ENCODE assay signal across 29 cellular contexts in the genomic region with DNA sequence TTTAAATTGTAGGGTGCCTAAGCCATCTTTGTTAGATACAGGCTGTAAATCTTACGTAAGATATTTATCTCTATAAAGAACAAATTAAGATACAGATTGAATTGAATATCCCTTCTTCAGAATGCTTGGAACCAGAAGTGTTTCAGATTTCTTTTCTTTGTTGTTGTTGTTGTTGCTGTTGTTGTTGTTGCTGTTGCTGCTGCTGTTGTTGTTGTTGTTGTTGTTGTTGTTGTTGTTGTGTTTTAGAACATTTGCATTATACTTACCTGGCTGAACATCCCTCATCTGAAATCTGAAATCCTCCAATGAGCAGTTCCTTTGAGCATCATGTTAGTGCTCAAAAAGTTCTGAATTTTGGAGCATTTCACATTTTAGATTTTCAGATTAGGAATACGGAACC.
"Had no signal": no experiment of that assay in that cellular context is flagged by ENCODE, and none has a peak within 500 bp of the region (broad histone marks: within the 10 kb centered on the region; RNA-seq: fewer than 3 reads in every experiment).

No MANE protein-coding gene starts in this region.

- H3K27me3 ChIP-seq: ascending aorta, body of pancreas, breast epithelium, SJSA1 had no signal

- H3K4me3 ChIP-seq: ascending aorta, body of pancreas, breast epithelium, SJSA1 had no signal

- H3K36me3 ChIP-seq: breast epithelium had no signal

- H3K9me3 Mint-ChIP-seq: activated CD4-positive, alpha-beta memory T cell treated with anti-CD3 and anti-CD28 coated beads, Interleukin-2, amount 10 ng/mL, durations not matched to agents 7 days and 5 days; activated naive CD4-positive, alpha-beta T cell treated with anti-CD3 and anti-CD28 coated beads, Interleukin-2, amount 50 U/mL, for 24 hours; T-cell had no signal

- H3K27ac Mint-ChIP-seq: activated CD4-positive, alpha-beta memory T cell treated with anti-CD3 and anti-CD28 coated beads, Interleukin-2, amount 10 ng/mL, durations not matched to agents 7 days and 5 days; activated CD8-positive, alpha-beta memory T cell treated with anti-CD3 and anti-CD28 coated beads, Interleukin-2, amount 10 ng/mL, durations not matched to agents 7 days and 5 days; activated naive CD4-positive, alpha-beta T cell treated with anti-CD3 and anti-CD28 coated beads, Interleukin-2, amount 50 U/mL, for 24 hours; activated naive CD8-positive, alpha-beta T cell treated with anti-CD3 and anti-CD28 coated beads, Interleukin-2, amount 10 ng/mL, durations not matched to agents 7 days and 5 days; T-cell had no signal

- H3K9me3 ChIP-seq: ascending aorta, body of pancreas, breast epithelium, SJSA1 had no signal

- H3K4me3 Mint-ChIP-seq: activated CD4-positive, alpha-beta memory T cell treated with anti-CD3 and anti-CD28 coated beads, Interleukin-2, amount 10 ng/mL, durations not matched to agents 7 days and 5 days; activated CD8-positive, alpha-beta memory T cell treated with anti-CD3 and anti-CD28 coated beads, Interleukin-2, amount 10 ng/mL, durations not matched to agents 7 days and 5 days; activated naive CD4-positive, alpha-beta T cell treated with anti-CD3 and anti-CD28 coated beads, Interleukin-2, amount 50 U/mL, for 24 hours; activated naive CD8-positive, alpha-beta T cell treated with anti-CD3 and anti-CD28 coated beads, Interleukin-2, amount 10 ng/mL, durations not matched to agents 7 days and 5 days; T-cell had no signal

- ATAC-seq: activated CD8-positive, alpha-beta memory T cell treated with anti-CD3 and anti-CD28 coated beads, Interleukin-2, amount 10 ng/mL, durations not matched to agents 7 days and 5 days; body of pancreas; Panc1; SK-N-SH treated with all-trans-retinoic acid at 6 μM for 48 hours; T-cell had no signal

- H3K27me3 Mint-ChIP-seq: activated CD4-positive, alpha-beta memory T cell treated with anti-CD3 and anti-CD28 coated beads, Interleukin-2, amount 10 ng/mL, durations not matched to agents 7 days and 5 days; activated CD8-positive, alpha-beta memory T cell treated with anti-CD3 and anti-CD28 coated beads, Interleukin-2, amount 10 ng/mL, durations not matched to agents 7 days and 5 days; activated naive CD4-positive, alpha-beta T cell treated with anti-CD3 and anti-CD28 coated beads, Interleukin-2, amount 50 U/mL, for 24 hours; activated naive CD8-positive, alpha-beta T cell treated with anti-CD3 and anti-CD28 coated beads, Interleukin-2, amount 10 ng/mL, durations not matched to agents 7 days and 5 days; T-cell had no signal

- H3K4me1 ChIP-seq: body of pancreas, breast epithelium, SJSA1 had no signal

- DNase-seq: activated CD4-positive, alpha-beta memory T cell treated with anti-CD3 and anti-CD28 coated beads, Interleukin-2, amount 10 ng/mL, durations not matched to agents 7 days and 5 days; activated CD4-positive, alpha-beta T cell treated with anti-CD3 and anti-CD28 coated beads for 1 hour; activated CD4-positive, alpha-beta T cell treated with anti-CD3 and anti-CD28 coated beads for 48 hours; activated CD4-positive, CD25-positive, alpha-beta regulatory T cell; activated CD8-positive, alpha-beta memory T cell treated with anti-CD3 and anti-CD28 coated beads for 24 hours; activated CD8-positive, alpha-beta memory T cell treated with anti-CD3 and anti-CD28 coated beads, Interleukin-2, amount 10 ng/mL, durations not matched to agents 7 days and 5 days; activated CD8-positive, alpha-beta memory T cell treated with anti-CD3 and anti-CD28 coated beads, Interleukin-2, amount 50 U/mL, for 48 hours; activated effector memory CD4-positive, alpha-beta T cell treated with Interleukin-2 at 50 U/mL for 16 hours; activated naive CD8-positive, alpha-beta T cell treated with anti-CD3 and anti-CD28 coated beads, Interleukin-2, amount 10 ng/mL, durations not matched to agents 7 days and 5 days; amygdala; body of pancreas; Karpas-422; KBM-7; NCI-H1105; NCI-H1417 treated with DMSO at 0.1 percent for 48 hours; NCI-H1930; NCI-H345; NCI-H524 treated with DMSO at 0.1 percent for 48 hours; SHP77 treated with DMSO at 0.1 percent for 48 hours; T-cell; T-helper 2 cell; T-helper 9 cell; WERI-Rb-1 had no signal

- H3K27ac ChIP-seq: ascending aorta, body of pancreas, breast epithelium, SJSA1, WERI-Rb-1 had no signal

- H3K4me1 Mint-ChIP-seq: activated CD4-positive, alpha-beta memory T cell treated with anti-CD3 and anti-CD28 coated beads, Interleukin-2, amount 10 ng/mL, durations not matched to agents 7 days and 5 days; activated CD8-positive, alpha-beta memory T cell treated with anti-CD3 and anti-CD28 coated beads, Interleukin-2, amount 10 ng/mL, durations not matched to agents 7 days and 5 days; activated naive CD4-positive, alpha-beta T cell treated with anti-CD3 and anti-CD28 coated beads, Interleukin-2, amount 50 U/mL, for 24 hours; activated naive CD8-positive, alpha-beta T cell treated with anti-CD3 and anti-CD28 coated beads, Interleukin-2, amount 10 ng/mL, durations not matched to agents 7 days and 5 days; T-cell had no signal
